In genomic region chrX:149570668-149571067, GRCh38 we compare ENCODE assay signal across 17 cellular contexts. TPM values are rescaled to one million over a fixed set of nuclear protein-coding genes. Genes with fewer than 3 reads are reported as not detected.
A peak's percentile ranks its signal among the peaks of the same experiment; 100 is the strongest.
DNase-seq lines count a peak whose midpoint lies in the region; ATAC-seq, FAIRE-seq and TF ChIP-seq lines count a peak whose summit lies in the region.
"Had no signal": no experiment of that assay in that cellular context is flagged by ENCODE, and none has a peak within 500 bp of the region (broad histone marks: within the 10 kb centered on the region; RNA-seq: fewer than 3 reads in every experiment).

No MANE protein-coding gene starts in this region.

- DNase-seq in ELR (ENCODE audit: low read depth) (peak; percentile 66), M059J (ENCODE audit: low read depth) (peak; percentile 88), bronchial epithelial cell (ENCODE audit: low read depth) (peak; percentile 85), mesenchymal stem cell (peak; percentile 87), immature natural killer cell (no peak)
- DNase-seq in activated CD4-positive, alpha-beta memory T cell treated with anti-CD3 and anti-CD28 coated beads for 36 hours: no peak
- DNase-seq: activated CD8-positive, alpha-beta memory T cell treated with anti-CD3 and anti-CD28 coated beads, Interleukin-2, amount 50 U/mL, for 48 hours; Caco-2; dorsolateral prefrontal cortex; hypothalamus; NCI-H1105; NCI-H748 treated with DMSO at 0.1 percent for 48 hours; SHP77; stimulated activated CD4-positive, alpha-beta T cell treated with anti-CD3 and anti-CD28 coated beads, Interleukin-12 subunit alpha, Interleukin-12 subunit beta, amount 100 ng/mL, for 4 hours; thyroid gland had no signal

- no peak overlapping the region for H2BK5ac ChIP-seq in mesenchymal stem cell (ENCODE audit: low read depth, low read length, poor library complexity, severe bottlenecking)

- H3K18ac ChIP-seq in mesenchymal stem cell (ENCODE audit: low read depth in 1 of 2, low read length in 2 of 2): no peak overlapping the region

- no peak overlapping the region for H3K27ac Mint-ChIP-seq in activated CD4-positive, alpha-beta memory T cell treated with anti-CD3 and anti-CD28 coated beads for 36 hours
- H3K27ac Mint-ChIP-seq in immature natural killer cell: no peak overlapping the region

- CTCF ChIA-PET in activated CD4-positive, alpha-beta memory T cell treated with anti-CD3 and anti-CD28 coated beads for 36 hours (lab: Charles Lee): no interaction called here

- H3K9me3 Mint-ChIP-seq in activated CD4-positive, alpha-beta memory T cell treated with anti-CD3 and anti-CD28 coated beads for 36 hours: no peaks in the 10 kb centered on the region
- no peaks in the 10 kb centered on the region for H3K9me3 Mint-ChIP-seq in immature natural killer cell

- no peak overlapping the region for H4K91ac ChIP-seq in mesenchymal stem cell (ENCODE audit: low read length)

- no peak overlapping the region for H2BK12ac ChIP-seq in mesenchymal stem cell (ENCODE audit: low read length in 2 of 2)

- H2AK5ac ChIP-seq in mesenchymal stem cell (ENCODE audit: low read length, severe bottlenecking): no peak overlapping the region

- no peaks in the 10 kb centered on the region for H3K27me3 ChIP-seq in bronchial epithelial cell (ENCODE audit: control insufficient read depth, insufficient read depth, low read length)
- peaks cover 0 to 21% of the 10 kb centered on the region in 2 experiments for H3K27me3 ChIP-seq in mesenchymal stem cell (ENCODE audit: control insufficient read depth in 1 of 2, insufficient read depth in 1 of 2, low read length in 2 of 2)
- H3K27me3 ChIP-seq: thyroid gland had no signal

- no peaks in the 10 kb centered on the region for H3K36me3 Mint-ChIP-seq in activated CD4-positive, alpha-beta memory T cell treated with anti-CD3 and anti-CD28 coated beads for 36 hours
- no peaks in the 10 kb centered on the region for H3K36me3 Mint-ChIP-seq in immature natural killer cell

- FAIRE-seq in bronchial epithelial cell (lab: Jason Lieb, UNC): no peak

- no peak overlapping the region for H3K4me3 ChIP-seq in bronchial epithelial cell (ENCODE audit: low read depth, low read length)
- no peak overlapping the region for H3K4me3 ChIP-seq in mesenchymal stem cell (ENCODE audit: insufficient read depth in 1 of 2, low read depth in 1 of 2, low read length in 2 of 2)
- H3K4me3 ChIP-seq: dorsolateral prefrontal cortex, thyroid gland had no signal

- peaks cover 10% of the 10 kb centered on the region for H3K4me1 Mint-ChIP-seq in activated CD4-positive, alpha-beta memory T cell treated with anti-CD3 and anti-CD28 coated beads for 36 hours (ENCODE audit: low read depth)
- H3K4me1 Mint-ChIP-seq in immature natural killer cell: no peaks in the 10 kb centered on the region

- no peak overlapping the region for H3K4ac ChIP-seq in mesenchymal stem cell (ENCODE audit: low read depth in 1 of 2, low read length in 2 of 2)

- H3K4me2 ChIP-seq in mesenchymal stem cell (ENCODE audit: low read length, poor library complexity, severe bottlenecking): no peak overlapping the region

- no peak for ATAC-seq in GM21390 (IDR thresholded peaks at IDR 0.05; ENCODE audit: unreplicated experiment)

- no peaks in the 10 kb centered on the region for H3K36me3 ChIP-seq in bronchial epithelial cell (ENCODE audit: control insufficient read depth, insufficient read depth, low read length)
- no peaks in the 10 kb centered on the region for H3K36me3 ChIP-seq in mesenchymal stem cell (ENCODE audit: control insufficient read depth in 1 of 2, insufficient read depth in 2 of 2, low read depth in 1 of 2, low read length in 2 of 2)
- H3K36me3 ChIP-seq: thyroid gland had no signal

- no peak for TF ChIP-seq CTCF in bronchial epithelial cell (IDR thresholded peaks at IDR 0.05; ENCODE audit: insufficient read depth, low read length, severe bottlenecking)

- H3K9ac ChIP-seq in mesenchymal stem cell (ENCODE audit: low read length): no peak overlapping the region

- H4K8ac ChIP-seq in mesenchymal stem cell (ENCODE audit: low read length): no peak overlapping the region

- POLR2A ChIA-PET in activated CD4-positive, alpha-beta memory T cell treated with anti-CD3 and anti-CD28 coated beads for 36 hours (lab: Charles Lee): no interaction called here

- H3K14ac ChIP-seq in mesenchymal stem cell (ENCODE audit: low read length in 2 of 2): no peak overlapping the region

- intact Hi-C loops in activated CD4-positive, alpha-beta memory T cell treated with anti-CD3 and anti-CD28 coated beads for 36 hours (cut with micrococcal nuclease): no loop called here

- no peak overlapping the region for H3K23ac ChIP-seq in mesenchymal stem cell (ENCODE audit: low read length in 2 of 2)

- H3K27ac ChIP-seq in mesenchymal stem cell (ENCODE audit: low read length, poor library complexity, severe bottlenecking): no peak overlapping the region
- H3K27ac ChIP-seq: dorsolateral prefrontal cortex, thyroid gland had no signal

- H3K4me1 ChIP-seq in mesenchymal stem cell (ENCODE audit: control insufficient read depth, insufficient read depth, low read depth, low read length): no peaks in the 10 kb centered on the region
- H3K4me1 ChIP-seq: Caco-2 had no signal

- no peaks in the 10 kb centered on the region for H3K79me1 ChIP-seq in mesenchymal stem cell (replicated peaks; ENCODE audit: low read length, poor library complexity, severe bottlenecking)

- 65% methylated on average over 5 of the region's 6 CpGs for WGBS in mesenchymal stem cell

- H3K27me3 Mint-ChIP-seq in activated CD4-positive, alpha-beta memory T cell treated with anti-CD3 and anti-CD28 coated beads for 36 hours: peaks cover 2% of the 10 kb centered on the region
- peaks cover 0 to 3% (median 0%) of the 10 kb centered on the region in 3 donors for H3K27me3 Mint-ChIP-seq in immature natural killer cell (ENCODE audit: low read depth in 3 of 3)

- no peak overlapping the region for H2BK120ac ChIP-seq in mesenchymal stem cell (ENCODE audit: low read depth, low read length)

- no peak overlapping the region for H2AFZ ChIP-seq in mesenchymal stem cell (ENCODE audit: low read depth, low read length)

- no peak overlapping the region for H3K4me3 Mint-ChIP-seq in activated CD4-positive, alpha-beta memory T cell treated with anti-CD3 and anti-CD28 coated beads for 36 hours
- H3K4me3 Mint-ChIP-seq in immature natural killer cell: no peak overlapping the region

- H3K9me3 ChIP-seq in mesenchymal stem cell (ENCODE audit: control insufficient read depth, low read length): no peaks in the 10 kb centered on the region
- H3K9me3 ChIP-seq: Caco-2, thyroid gland had no signal

- H2BK15ac ChIP-seq in mesenchymal stem cell (ENCODE audit: low read depth, poor library complexity, severe bottlenecking): no peak overlapping the region

RNA-seq across cellular contexts. Expression of gene MAGEA9B, which starts 16.6 kb away (rescaled TPM):
- 0.37 TPM in 1 of 2 replicates, not detected in the other for total RNA-seq in M059J (2014; rRNA removed; shearing (Covaris generic))
- total RNA-seq in bronchial epithelial cell: not detected in 2 replicates
- polyA plus RNA-seq in mesenchymal stem cell (2013, experiment 1 of 2): not detected
- polyA plus RNA-seq in mesenchymal stem cell (2013, experiment 2 of 2): not detected
- total RNA-seq in activated CD4-positive, alpha-beta memory T cell treated with anti-CD3 and anti-CD28 coated beads for 36 hours: not detected
- not detected for polyA plus RNA-seq in immature natural killer cell
- total RNA-seq: Caco-2, lung microvascular endothelial cell, thyroid gland had no signal

RNA-seq across cellular contexts. Expression of gene HSFX3, which starts 20.9 kb away (rescaled TPM):
- not detected in 2 replicates for total RNA-seq in M059J (2014; rRNA removed; shearing (Covaris generic))
- total RNA-seq in bronchial epithelial cell: not detected in 2 replicates
- polyA plus RNA-seq in mesenchymal stem cell (2013, experiment 1 of 2): not detected
- not detected for polyA plus RNA-seq in mesenchymal stem cell (2013, experiment 2 of 2)
- not detected for total RNA-seq in activated CD4-positive, alpha-beta memory T cell treated with anti-CD3 and anti-CD28 coated beads for 36 hours
- not detected for polyA plus RNA-seq in immature natural killer cell
- total RNA-seq: Caco-2, lung microvascular endothelial cell, thyroid gland had no signal

RNA-seq across cellular contexts. Expression of gene HSFX2, which starts 24.4 kb away (rescaled TPM):
- 0.79 TPM in 1 of 2 replicates, not detected in the other for total RNA-seq in M059J (2014; rRNA removed; shearing (Covaris generic))
- not detected in 2 replicates for total RNA-seq in bronchial epithelial cell
- 0.06 TPM for polyA plus RNA-seq in mesenchymal stem cell (2013, experiment 1 of 2)
- polyA plus RNA-seq in mesenchymal stem cell (2013, experiment 2 of 2): not detected
- total RNA-seq in activated CD4-positive, alpha-beta memory T cell treated with anti-CD3 and anti-CD28 coated beads for 36 hours: under 1 TPM in 1 of 2 experiments, not detected in 1; 0.29 TPM
- not detected for polyA plus RNA-seq in immature natural killer cell

RNA-seq across cellular contexts. Expression of gene EOLA1, which starts 29.9 kb away (rescaled TPM):
- total RNA-seq in M059J (2014; rRNA removed; shearing (Covaris generic)): 29.6 and 46.1 TPM in 2 replicates
- 19.5 and 20.1 TPM in 2 replicates for total RNA-seq in bronchial epithelial cell
- polyA plus RNA-seq in mesenchymal stem cell (2013, experiment 1 of 2): 9.4 TPM
- polyA plus RNA-seq in mesenchymal stem cell (2013, experiment 2 of 2): 8.4 TPM
- total RNA-seq in activated CD4-positive, alpha-beta memory T cell treated with anti-CD3 and anti-CD28 coated beads for 36 hours: 10 to 100 TPM; 22.1 to 24.7 TPM
- 10 to 100 TPM; 39.9 to 58.6 (median 45.7) TPM for polyA plus RNA-seq in immature natural killer cell

Comparison
In these comparisons a context has a peak if more than half of its experiments do, and no peak if none do; other contexts are left out.
1. DNase-seq: peak in ELR (single experiment), M059J (single experiment), bronchial epithelial cell (single experiment) and mesenchymal stem cell (single experiment); none in activated CD4-positive, alpha-beta memory T cell treated with anti-CD3 and anti-CD28 coated beads for 36 hours (single experiment) and immature natural killer cell (0 of 3).